30 cellular contexts compared by ENCODE assay signal in the genomic region with DNA sequence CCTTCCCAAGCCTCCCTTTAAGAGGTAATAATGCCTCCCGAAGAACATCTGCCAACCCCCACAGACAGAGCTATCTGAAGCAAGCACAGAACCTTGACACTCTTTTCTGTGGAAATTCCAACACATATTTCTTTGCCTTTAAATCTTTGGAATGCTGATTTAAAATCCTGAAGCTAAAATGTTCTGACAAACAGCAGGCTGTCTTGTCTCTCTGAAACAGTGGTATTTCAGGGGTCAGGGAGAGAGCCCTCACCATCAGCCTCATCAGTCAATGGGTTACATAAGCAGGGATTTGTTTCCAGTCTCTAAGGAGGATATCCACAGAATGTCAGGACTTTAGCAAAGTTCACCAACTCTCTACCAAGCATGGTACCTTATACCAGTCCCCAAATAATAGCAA.
"Had no signal": no experiment of that assay in that cellular context is flagged by ENCODE, and none has a peak within 500 bp of the region (broad histone marks: within the 10 kb centered on the region; RNA-seq: fewer than 3 reads in every experiment).

No MANE protein-coding gene starts in this region.

- DNase-seq: activated CD4-positive, alpha-beta memory T cell treated with anti-CD3 and anti-CD28 coated beads for 36 hours; activated CD4-positive, alpha-beta T cell treated with anti-CD3 and anti-CD28 coated beads, Interleukin-2, amount 10 ng/mL, durations not matched to agents 7 days and 5 days; activated CD4-positive, CD25-positive, alpha-beta regulatory T cell; activated CD8-positive, alpha-beta memory T cell treated with anti-CD3 and anti-CD28 coated beads for 24 hours; activated gamma-delta T cell treated with Interleukin-2 at 50 U/mL for 16 hours; activated naive CD4-positive, alpha-beta T cell treated with anti-CD3 and anti-CD28 coated beads, Interleukin-2, amount 10 ng/mL, durations not matched to agents 7 days and 5 days; activated naive CD8-positive, alpha-beta T cell treated with anti-CD3 and anti-CD28 coated beads for 36 hours; activated T-cell treated with anti-CD3 and anti-CD28 coated beads for 4 hours; activated T-cell treated with anti-CD3 and anti-CD28 coated beads, Interleukin-2, amount 50 U/mL, for 48 hours; adrenal gland; body of pancreas; MG63; MV-4-11; NCI-H1092 treated with DMSO at 0.1 percent for 48 hours; NCI-H1417 treated with DMSO at 0.1 percent for 48 hours; NCI-H1694; NCI-H2029; NCI-H345; NCI-H510A treated with DMSO at 0.1 percent for 48 hours; NCI-H69; Peyer's patch; Right ventricle myocardium superior; SJCRH30; SK-N-SH; T-helper 1 cell had no signal

- H3K4me3 ChIP-seq: adrenal gland, ascending aorta, body of pancreas, MG63, Peyer's patch, SJCRH30 had no signal

- H3K27me3 ChIP-seq: adrenal gland, ascending aorta, body of pancreas, MG63, Peyer's patch, SJCRH30 had no signal

- H3K27me3 Mint-ChIP-seq: activated CD4-positive, alpha-beta memory T cell treated with anti-CD3 and anti-CD28 coated beads for 36 hours; activated CD4-positive, alpha-beta T cell treated with anti-CD3 and anti-CD28 coated beads, Interleukin-2, amount 10 ng/mL, durations not matched to agents 7 days and 5 days; activated naive CD4-positive, alpha-beta T cell treated with anti-CD3 and anti-CD28 coated beads, Interleukin-2, amount 10 ng/mL, durations not matched to agents 7 days and 5 days; activated naive CD8-positive, alpha-beta T cell treated with anti-CD3 and anti-CD28 coated beads for 36 hours; activated T-helper 17 cell treated with anti-CD3 and anti-CD28 coated beads, Interleukin-2, amount 50 U/mL, for 72 hours had no signal

- H3K36me3 ChIP-seq: adrenal gland, ascending aorta, MG63, Peyer's patch, SJCRH30 had no signal

- H3K9ac ChIP-seq: KMS-11, SK-N-SH had no signal

- H3K9me3 Mint-ChIP-seq: activated CD4-positive, alpha-beta memory T cell treated with anti-CD3 and anti-CD28 coated beads for 36 hours; activated CD4-positive, alpha-beta T cell treated with anti-CD3 and anti-CD28 coated beads, Interleukin-2, amount 10 ng/mL, durations not matched to agents 7 days and 5 days; activated naive CD4-positive, alpha-beta T cell treated with anti-CD3 and anti-CD28 coated beads, Interleukin-2, amount 10 ng/mL, durations not matched to agents 7 days and 5 days; activated naive CD8-positive, alpha-beta T cell treated with anti-CD3 and anti-CD28 coated beads for 36 hours had no signal

- H3K27ac ChIP-seq: ascending aorta, body of pancreas, KMS-11, Peyer's patch, RWPE1, SJCRH30, VCaP had no signal

- H3K4me1 ChIP-seq: ascending aorta, body of pancreas, Peyer's patch had no signal

- H3K4me3 Mint-ChIP-seq: activated CD4-positive, alpha-beta memory T cell treated with anti-CD3 and anti-CD28 coated beads for 36 hours; activated CD4-positive, alpha-beta T cell treated with anti-CD3 and anti-CD28 coated beads, Interleukin-2, amount 10 ng/mL, durations not matched to agents 7 days and 5 days; activated naive CD4-positive, alpha-beta T cell treated with anti-CD3 and anti-CD28 coated beads, Interleukin-2, amount 10 ng/mL, durations not matched to agents 7 days and 5 days; activated naive CD8-positive, alpha-beta T cell treated with anti-CD3 and anti-CD28 coated beads for 36 hours; activated T-helper 17 cell treated with anti-CD3 and anti-CD28 coated beads, Interleukin-2, amount 50 U/mL, for 72 hours had no signal

- H3K9me3 ChIP-seq: adrenal gland, ascending aorta, body of pancreas, MG63, Peyer's patch, SJCRH30, SK-N-SH had no signal

- H3K36me3 Mint-ChIP-seq: activated CD4-positive, alpha-beta memory T cell treated with anti-CD3 and anti-CD28 coated beads for 36 hours had no signal

- H3K4me2 ChIP-seq: KMS-11, SK-N-SH had no signal

- H3K27ac Mint-ChIP-seq: activated CD4-positive, alpha-beta memory T cell treated with anti-CD3 and anti-CD28 coated beads for 36 hours; activated CD4-positive, alpha-beta T cell treated with anti-CD3 and anti-CD28 coated beads, Interleukin-2, amount 10 ng/mL, durations not matched to agents 7 days and 5 days; activated naive CD4-positive, alpha-beta T cell treated with anti-CD3 and anti-CD28 coated beads, Interleukin-2, amount 10 ng/mL, durations not matched to agents 7 days and 5 days; activated naive CD8-positive, alpha-beta T cell treated with anti-CD3 and anti-CD28 coated beads for 36 hours; activated T-helper 17 cell treated with anti-CD3 and anti-CD28 coated beads, Interleukin-2, amount 50 U/mL, for 72 hours had no signal

- ATAC-seq: activated T-helper 17 cell treated with anti-CD3 and anti-CD28 coated beads, Interleukin-2, amount 50 U/mL, for 72 hours; body of pancreas had no signal
